In the genomic region with DNA sequence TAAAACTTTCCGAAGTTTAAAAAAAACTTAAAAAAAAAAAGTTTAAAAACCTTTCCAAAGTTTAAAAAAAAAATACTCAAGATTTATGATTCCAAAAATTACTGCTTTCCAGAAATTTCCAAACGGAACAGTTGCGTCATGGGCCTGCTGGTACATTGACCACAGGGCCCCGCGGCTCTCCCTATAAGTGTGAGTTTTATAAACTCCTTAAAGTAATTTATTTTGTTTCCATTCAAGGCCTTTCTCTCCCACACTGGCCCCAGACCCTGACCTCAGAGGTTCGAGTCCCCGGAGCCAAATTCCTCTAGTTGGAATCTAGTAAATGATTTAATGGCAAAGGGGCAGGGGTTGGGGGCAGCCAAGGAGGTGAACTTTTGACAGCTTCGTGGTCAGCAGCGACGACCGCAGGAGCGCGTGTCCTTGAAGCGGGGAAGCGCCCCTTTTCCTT, we compare ENCODE assay signal across 9 cellular contexts.
DNase-seq lines count a peak whose midpoint lies in the region; ATAC-seq, FAIRE-seq and TF ChIP-seq lines count a peak whose summit lies in the region.
"Had no signal": no experiment of that assay in that cellular context is flagged by ENCODE, and none has a peak within 500 bp of the region (broad histone marks: within the 10 kb centered on the region; RNA-seq: fewer than 3 reads in every experiment).

No MANE protein-coding gene starts in this region.

- no peak for FAIRE-seq in HepG2 (lab: Jason Lieb, UNC)

- no peak overlapping the region for H3K9ac ChIP-seq in HepG2 (ENCODE audit: insufficient read depth, low read depth, low read length)
- H3K9ac ChIP-seq: KMS-11 had no signal

- BruUV-seq in HepG2 (replicated peaks; lab: Mats Ljungman, UMichigan), result no TSS peak

- H3K4me3 Mint-ChIP-seq in activated CD4-positive, alpha-beta T cell treated with anti-CD3 and anti-CD28 coated beads for 36 hours, result peak overlapping the region; percentile 77
- H3K4me3 Mint-ChIP-seq in brain, result peak overlapping the region; percentile 90 to 95 (median 93)

- no peak for TF ChIP-seq POLR2A in HepG2 (IDR thresholded peaks at IDR 0.05; ENCODE audit: insufficient read depth in 1 of 2, low read depth in 2 of 2, low read length in 2 of 2)
- no peak for TF ChIP-seq POLR2A in testis (IDR thresholded peaks at IDR 0.05)

- CTCF ChIA-PET in activated CD4-positive, alpha-beta T cell treated with anti-CD3 and anti-CD28 coated beads for 36 hours (lab: Charles Lee), result interaction anchor here (0.7 to 1.3 kb wide), 3 partner anchors 10 to 187 kb away, joined by 3 to 4 read pairs (median 3); no protein-coding TSS in a partner anchor
- CTCF ChIA-PET in HepG2 (lab: Yijun Ruan, JAX; ENCODE audit: low intra/inter-chr PET ratio, low total read pairs), result no interaction called here

- no peaks in the 10 kb centered on the region for H4K20me1 ChIP-seq in HepG2 (ENCODE audit: insufficient read depth, low read length)

- H3K4me1 Mint-ChIP-seq in activated CD4-positive, alpha-beta T cell treated with anti-CD3 and anti-CD28 coated beads for 36 hours, result peaks cover 27% of the 10 kb centered on the region
- peaks cover 29% of the 10 kb centered on the region for H3K4me1 Mint-ChIP-seq in brain

- no peaks in the 10 kb centered on the region for H3K36me3 Mint-ChIP-seq in activated CD4-positive, alpha-beta T cell treated with anti-CD3 and anti-CD28 coated beads for 36 hours (ENCODE audit: low read depth)
- no peaks in the 10 kb centered on the region for H3K36me3 Mint-ChIP-seq in brain

- POLR2A ChIA-PET in activated CD4-positive, alpha-beta T cell treated with anti-CD3 and anti-CD28 coated beads for 36 hours (lab: Charles Lee), result interaction anchor here (0.5 to 1.1 kb wide), 2 partner anchors 12 to 201 kb away, joined by 3 to 7 read pairs; no protein-coding TSS in a partner anchor
- POLR2A ChIA-PET in HepG2 (lab: Yijun Ruan, JAX), result interaction anchor here (0.7 to 1.3 kb wide), 5 partner anchors 17 to 339 kb away, joined by 3 to 8 read pairs (median 4); a partner anchor contains a TSS

- H3K36me3 ChIP-seq in HepG2 (replicated peaks in 1 of 2; ENCODE audit: control insufficient read depth in 1 of 2, insufficient read depth in 2 of 2, low read length in 2 of 2), result no peaks in the 10 kb centered on the region
- H3K36me3 ChIP-seq in testis (ENCODE audit: low read depth, missing control alignments), result no peaks in the 10 kb centered on the region

- TF ChIP-seq CTCF in brain (conservative IDR thresholded peaks at IDR 0.05), result no peak
- TF ChIP-seq CTCF in HepG2 (CRISPR knock-in tag; IDR thresholded peaks at IDR 0.05), result no peak
- TF ChIP-seq CTCF in testis (IDR thresholded peaks at IDR 0.05), result no peak
- no peak for TF ChIP-seq CTCF in foreskin keratinocyte (conservative IDR thresholded peaks at IDR 0.05)

- H3K4me1 ChIP-seq in HepG2 (ENCODE audit: insufficient read depth, low read length) (peaks cover 47% of the 10 kb centered on the region), testis (peaks cover 28% of the 10 kb centered on the region), foreskin keratinocyte (peaks cover 4% of the 10 kb centered on the region)

- no peak for ATAC-seq in activated CD4-positive, alpha-beta T cell treated with anti-CD3 and anti-CD28 coated beads for 36 hours
- no peak for ATAC-seq in HepG2
- ATAC-seq in foreskin keratinocyte, result no peak
- ATAC-seq in GM21576 (IDR thresholded peaks at IDR 0.05; ENCODE audit: unreplicated experiment), result no peak

- no peak for DNase-seq in activated CD4-positive, alpha-beta T cell treated with anti-CD3 and anti-CD28 coated beads for 36 hours
- no peak for DNase-seq in activated CD4-positive, alpha-beta T cell treated with anti-CD3 and anti-CD28 coated beads for 1 hour
- DNase-seq in HepG2 (ENCODE audit: low spot score), result no peak
- peak; percentile 86 for DNase-seq in testis
- DNase-seq in DMS153 (lab: John Stamatoyannopoulos, UW), result no peak
- no peak for DNase-seq in foreskin keratinocyte

- H3K9me3 ChIP-seq in HepG2 (ENCODE audit: low read length), result no peaks in the 10 kb centered on the region
- H3K9me3 ChIP-seq in testis, result no peaks in the 10 kb centered on the region

- 19% methylated on average over 15 of the region's 15 CpGs for WGBS in HepG2 (ENCODE audit: low lambda C conversion rate)
- 2 to 4% methylated on average over 15 of the region's 15 CpGs for WGBS in testis, 2 donors

- intact Hi-C loops in activated CD4-positive, alpha-beta T cell treated with anti-CD3 and anti-CD28 coated beads for 36 hours (cut with DNase I, micrococcal nuclease), result loop anchor here (1.0 to 5.0 kb wide), 7 partner anchors 10 to 1509 kb away; a partner anchor contains a TSS
- intact Hi-C loops in HepG2 (cut with micrococcal nuclease; ENCODE audit: unreplicated experiment), result loop anchor here (1.0 to 5.0 kb wide), 2 partner anchors 98 to 146 kb away; a partner anchor contains a TSS
- intact Hi-C loops in testis (cut with DNase I; ENCODE audit: low total_unique reads), result loop anchor here (10.0 kb wide), 1 partner anchor 98 kb away; a partner anchor contains a TSS

- H2AFZ ChIP-seq in HepG2 (ENCODE audit: low read length), result no peak overlapping the region

- H3K4me3 ChIP-seq in HepG2 (replicated peaks in 1 of 3; ENCODE audit: insufficient read depth in 1 of 3, low read depth in 2 of 3, low read length in 3 of 3), result peak overlapping the region; percentile 32 to 79 (median 53); a peak in 4 of 6 replicates
- peak overlapping the region; percentile 48 to 66 for H3K4me3 ChIP-seq in testis

- peak overlapping the region; percentile 72 for H3K4me2 ChIP-seq in HepG2 (ENCODE audit: low read depth, low read length)

- peaks cover 22% of the 10 kb centered on the region for H3K79me2 ChIP-seq in HepG2 (ENCODE audit: insufficient read depth, low read length)

- TF ChIP-seq RAD21 in HepG2 (CRISPR knock-in tag; IDR thresholded peaks at IDR 0.05), result no peak

- H3K27ac ChIP-seq in HepG2 (ENCODE audit: extremely low read length, insufficient read depth, low read length), result peak overlapping the region; percentile 68
- H3K27ac ChIP-seq in testis, result peak overlapping the region; percentile 83 to 90
- H3K27ac ChIP-seq in foreskin keratinocyte, result no peak overlapping the region
- H3K27ac ChIP-seq: KMS-11 had no signal

- H3K27me3 ChIP-seq in HepG2 (ENCODE audit: control insufficient read depth in 1 of 2, insufficient read depth in 2 of 2, low read length in 2 of 2) (no peaks in the 10 kb centered on the region), testis (no peaks in the 10 kb centered on the region), foreskin keratinocyte (peaks cover 2% of the 10 kb centered on the region)

- H3K27me3 Mint-ChIP-seq in activated CD4-positive, alpha-beta T cell treated with anti-CD3 and anti-CD28 coated beads for 36 hours, result peaks cover 24% of the 10 kb centered on the region
- H3K27me3 Mint-ChIP-seq in brain, result peaks cover 10% of the 10 kb centered on the region

- TF ChIP-seq EP300 in HepG2 (IDR thresholded peaks at IDR 0.05; ENCODE audit: low read depth in 2 of 2, low read length in 2 of 2) (0 out of 4 replicates have a peak, but pooled peaks of 1 of the 2 experiments have one; percentile 18), HepG2 (CRISPR knock-in tag; IDR thresholded peaks at IDR 0.05; ENCODE audit: borderline replicate concordance) (no peak)

- in situ Hi-C loops in HepG2 (cut with HindIII; ENCODE audit: extremely low pct_ligation_motif_present, low pct_unique_long_range_greater_than_20kb), result loop anchor here (5.0 kb wide), 1 partner anchor 96 kb away; a partner anchor contains a TSS

- H3K9me3 Mint-ChIP-seq in activated CD4-positive, alpha-beta T cell treated with anti-CD3 and anti-CD28 coated beads for 36 hours (ENCODE audit: low read depth), result no peaks in the 10 kb centered on the region
- H3K9me3 Mint-ChIP-seq in brain, result peaks cover 0 to 6% (median 4%) of the 10 kb centered on the region in 5 experiments

- peak overlapping the region; percentile 88 for H3K27ac Mint-ChIP-seq in activated CD4-positive, alpha-beta T cell treated with anti-CD3 and anti-CD28 coated beads for 36 hours
- peak overlapping the region; percentile 96 to 99 (median 98) for H3K27ac Mint-ChIP-seq in brain

TF ChIP-seq in HepG2, 621 proteins besides CTCF, POLR2A, EP300 and RAD21 (continues in another document):
- no peak for TF ChIP-seq REXO4 (CRISPR knock-in tag; IDR thresholded peaks at IDR 0.05; ENCODE audit: borderline replicate concordance)
- TF ChIP-seq CBFB (CRISPR knock-in tag; IDR thresholded peaks at IDR 0.05), result no peak
- 0 out of 2 replicates have a peak, but pooled peaks have one; percentile 32 for TF ChIP-seq ZNF816 (CRISPR knock-in tag; IDR thresholded peaks at IDR 0.05; ENCODE audit: borderline replicate concordance)
- 0 out of 2 replicates have a peak, but pooled peaks have one; percentile 11 for TF ChIP-seq MXD4 (CRISPR knock-in tag; IDR thresholded peaks at IDR 0.05)
- TF ChIP-seq CCDC6 (CRISPR knock-in tag; IDR thresholded peaks at IDR 0.05), result no peak
- 0 out of 2 replicates have a peak, but pooled peaks have one; percentile 42 for TF ChIP-seq ZNF850 (CRISPR knock-in tag; conservative IDR thresholded peaks at IDR 0.05)
- 0 out of 2 replicates have a peak, but pooled peaks have one; percentile 88 for TF ChIP-seq ZNF746 (CRISPR knock-in tag; IDR thresholded peaks at IDR 0.05)
- no peak for TF ChIP-seq ZNF790 (CRISPR knock-in tag; IDR thresholded peaks at IDR 0.05; ENCODE audit: borderline replicate concordance)
- TF ChIP-seq, protein P1, sequence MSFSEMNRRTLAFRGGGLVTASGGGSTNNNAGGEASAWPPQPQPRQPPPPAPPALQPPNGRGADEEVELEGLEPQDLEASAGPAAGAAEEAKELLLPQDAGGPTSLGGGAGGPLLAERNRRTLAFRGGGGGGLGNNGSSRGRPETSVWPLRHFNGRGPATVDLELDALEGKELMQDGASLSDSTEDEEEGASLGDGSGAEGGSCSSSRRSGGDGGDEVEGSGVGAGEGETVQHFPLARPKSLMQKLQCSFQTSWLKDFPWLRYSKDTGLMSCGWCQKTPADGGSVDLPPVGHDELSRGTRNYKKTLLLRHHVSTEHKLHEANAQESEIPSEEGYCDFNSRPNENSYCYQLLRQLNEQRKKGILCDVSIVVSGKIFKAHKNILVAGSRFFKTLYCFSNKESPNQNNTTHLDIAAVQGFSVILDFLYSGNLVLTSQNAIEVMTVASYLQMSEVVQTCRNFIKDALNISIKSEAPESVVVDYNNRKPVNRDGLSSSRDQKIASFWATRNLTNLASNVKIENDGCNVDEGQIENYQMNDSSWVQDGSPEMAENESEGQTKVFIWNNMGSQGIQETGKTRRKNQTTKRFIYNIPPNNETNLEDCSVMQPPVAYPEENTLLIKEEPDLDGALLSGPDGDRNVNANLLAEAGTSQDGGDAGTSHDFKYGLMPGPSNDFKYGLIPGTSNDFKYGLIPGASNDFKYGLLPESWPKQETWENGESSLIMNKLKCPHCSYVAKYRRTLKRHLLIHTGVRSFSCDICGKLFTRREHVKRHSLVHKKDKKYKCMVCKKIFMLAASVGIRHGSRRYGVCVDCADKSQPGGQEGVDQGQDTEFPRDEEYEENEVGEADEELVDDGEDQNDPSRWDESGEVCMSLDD (CRISPR knock-in tag; IDR thresholded peaks at IDR 0.05; ENCODE audit: borderline replicate concordance), result 0 out of 2 replicates have a peak, but pooled peaks have one; percentile 18
- no peak for TF ChIP-seq KLF9 (CRISPR knock-in tag; IDR thresholded peaks at IDR 0.05; ENCODE audit: low read depth)
- TF ChIP-seq SIX4 (CRISPR knock-in tag; IDR thresholded peaks at IDR 0.05), result no peak
- no peak for TF ChIP-seq RARG (CRISPR knock-in tag; IDR thresholded peaks at IDR 0.05; ENCODE audit: low read depth)
